ENCODE assay signal across 20 cellular contexts in the genomic region with DNA sequence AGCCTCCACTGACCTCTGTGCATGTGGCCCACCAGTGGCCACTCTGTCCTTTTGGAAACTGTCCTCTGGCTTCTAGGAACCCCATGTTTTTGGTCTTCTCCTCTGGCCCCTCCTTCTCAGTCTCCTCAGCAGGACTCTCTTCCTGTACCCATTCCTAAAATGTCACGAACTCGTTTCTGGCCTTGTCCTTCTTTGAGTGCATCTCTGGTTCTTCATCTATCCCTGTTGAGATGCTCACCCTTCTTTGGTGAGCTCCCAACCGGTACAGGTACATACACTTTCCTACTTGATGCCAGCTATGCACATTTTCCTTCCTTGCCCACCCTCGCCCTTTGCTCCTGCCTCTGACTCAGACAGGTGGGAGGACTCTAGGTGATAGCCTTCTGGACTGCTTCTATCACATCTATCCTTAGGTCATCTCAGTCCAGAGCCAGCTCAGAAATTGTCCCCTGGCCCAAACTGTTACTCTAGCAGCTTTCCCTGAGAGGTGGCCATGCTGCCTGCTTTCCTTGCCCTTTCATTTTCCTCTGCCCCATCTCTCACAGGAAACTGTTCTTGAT. TPM values are rescaled to one million over a fixed set of nuclear protein-coding genes. Genes with fewer than 3 reads are reported as not detected.
"Had no signal": no experiment of that assay in that cellular context is flagged by ENCODE, and none has a peak within 500 bp of the region (broad histone marks: within the 10 kb centered on the region; RNA-seq: fewer than 3 reads in every experiment).

No MANE protein-coding gene starts in this region.

- H3K27ac Mint-ChIP-seq: activated naive CD8-positive, alpha-beta T cell; activated T-helper 1 cell treated with anti-CD3 and anti-CD28 coated beads, Interleukin-12 subunit alpha, Interleukin-12 subunit beta, Interleukin-2, Interleukin-4 antibody, amounts not matched to agents 30 ng/mL and 10 ng/mL and 1 ng/mL, durations not matched to agents 14 hours and 24 hours and 36 hours; mesothelial cell of epicardium; stimulated activated memory B cell treated with anti-CD40 and anti-IgM and Interleukin-4, amounts not matched to agents 10 μg/mL and 1 μg/mL and 100 μg/mL, for 72 hours had no signal

- H2AFZ ChIP-seq: hepatocyte had no signal

- H3K9me3 Mint-ChIP-seq: activated T-helper 1 cell treated with anti-CD3 and anti-CD28 coated beads, Interleukin-12 subunit alpha, Interleukin-12 subunit beta, Interleukin-2, Interleukin-4 antibody, amounts not matched to agents 30 ng/mL and 10 ng/mL and 1 ng/mL, durations not matched to agents 14 hours and 24 hours and 36 hours; mesothelial cell of epicardium; stimulated activated memory B cell treated with anti-CD40 and anti-IgM and Interleukin-4, amounts not matched to agents 10 μg/mL and 1 μg/mL and 100 μg/mL, for 72 hours had no signal

- H3K27me3 Mint-ChIP-seq: activated naive CD8-positive, alpha-beta T cell; stimulated activated memory B cell treated with anti-CD40 and anti-IgM and Interleukin-4, amounts not matched to agents 10 μg/mL and 1 μg/mL and 100 μg/mL, for 72 hours had no signal

- H3K4me2 ChIP-seq: hepatocyte had no signal

- H3K4me3 ChIP-seq: cardiac muscle cell, dorsolateral prefrontal cortex, hepatocyte, lung, testis, upper lobe of right lung had no signal

- H3K9me3 ChIP-seq: testis, upper lobe of right lung had no signal

- H3K4me3 Mint-ChIP-seq: activated naive CD8-positive, alpha-beta T cell; activated T-helper 1 cell treated with anti-CD3 and anti-CD28 coated beads, Interleukin-12 subunit alpha, Interleukin-12 subunit beta, Interleukin-2, Interleukin-4 antibody, amounts not matched to agents 30 ng/mL and 10 ng/mL and 1 ng/mL, durations not matched to agents 14 hours and 24 hours and 36 hours; mesothelial cell of epicardium; stimulated activated memory B cell treated with anti-CD40 and anti-IgM and Interleukin-4, amounts not matched to agents 10 μg/mL and 1 μg/mL and 100 μg/mL, for 72 hours had no signal

- H3K4me1 ChIP-seq: foreskin keratinocyte, testis, upper lobe of right lung had no signal

- ATAC-seq: foreskin keratinocyte; stimulated activated memory B cell treated with anti-CD40 and anti-IgM and Interleukin-4, amounts not matched to agents 10 μg/mL and 1 μg/mL and 100 μg/mL, for 72 hours; upper lobe of right lung had no signal

- DNase-seq: activated CD4-positive, alpha-beta T cell treated with anti-CD3 and anti-CD28 coated beads, Interleukin-2, amount 50 U/mL, for 4 hours; amniotic stem cell; dorsolateral prefrontal cortex; foreskin keratinocyte; stimulated activated CD4-positive, alpha-beta T cell treated with anti-CD3 and anti-CD28 coated beads, Interleukin-4, amount 100 ng/mL, for 4 hours; SW 1271; T-helper 2 cell; testis; upper lobe of right lung had no signal

- H3K27ac ChIP-seq: cardiac muscle cell, dorsolateral prefrontal cortex, epithelial cell of prostate, foreskin keratinocyte, hepatocyte, testis, upper lobe of right lung, VCaP had no signal

- H3K27me3 ChIP-seq: cardiac muscle cell, dorsolateral prefrontal cortex, foreskin keratinocyte, hepatocyte, testis, upper lobe of right lung had no signal

RNA-seq across cellular contexts. Expression of gene NNAT, which starts 14.8 kb away (rescaled TPM):
- total RNA-seq: hepatocyte, osteoblast, pulmonary artery endothelial cell had no signal
